In genomic region chr3:187259171-187259570, GRCh38 we compare ENCODE assay signal across 1 cellular context.
TF ChIP-seq lines count a peak whose summit lies in the region.

No MANE protein-coding gene starts in this region.

TF ChIP-seq in K562, 482 proteins besides CTCF, POLR2A, EP300 and RAD21:
- no peak for TF ChIP-seq NFIC (IDR thresholded peaks at IDR 0.05)
- no peak for TF ChIP-seq BMI1 (IDR thresholded peaks at IDR 0.05; ENCODE audit: low read length)
- TF ChIP-seq, protein P1, sequence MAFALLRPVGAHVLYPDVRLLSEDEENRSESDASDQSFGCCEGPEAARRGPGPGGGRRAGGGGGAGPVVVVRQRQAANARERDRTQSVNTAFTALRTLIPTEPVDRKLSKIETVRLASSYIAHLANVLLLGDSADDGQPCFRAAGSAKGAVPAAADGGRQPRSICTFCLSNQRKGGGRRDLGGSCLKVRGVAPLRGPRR (CRISPR knock-in tag; IDR thresholded peaks at IDR 0.05) = no peak
- TF ChIP-seq CREB5 (CRISPR knock-in tag; IDR thresholded peaks at IDR 0.05) = no peak
- TF ChIP-seq ZNF445 (CRISPR knock-in tag; IDR thresholded peaks at IDR 0.05; ENCODE audit: low read depth) = no peak
- TF ChIP-seq, protein P2, sequence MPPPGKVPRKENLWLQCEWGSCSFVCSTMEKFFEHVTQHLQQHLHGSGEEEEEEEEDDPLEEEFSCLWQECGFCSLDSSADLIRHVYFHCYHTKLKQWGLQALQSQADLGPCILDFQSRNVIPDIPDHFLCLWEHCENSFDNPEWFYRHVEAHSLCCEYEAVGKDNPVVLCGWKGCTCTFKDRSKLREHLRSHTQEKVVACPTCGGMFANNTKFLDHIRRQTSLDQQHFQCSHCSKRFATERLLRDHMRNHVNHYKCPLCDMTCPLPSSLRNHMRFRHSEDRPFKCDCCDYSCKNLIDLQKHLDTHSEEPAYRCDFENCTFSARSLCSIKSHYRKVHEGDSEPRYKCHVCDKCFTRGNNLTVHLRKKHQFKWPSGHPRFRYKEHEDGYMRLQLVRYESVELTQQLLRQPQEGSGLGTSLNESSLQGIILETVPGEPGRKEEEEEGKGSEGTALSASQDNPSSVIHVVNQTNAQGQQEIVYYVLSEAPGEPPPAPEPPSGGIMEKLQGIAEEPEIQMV (tag; conservative IDR thresholded peaks at IDR 0.05; ENCODE audit: low read depth) = no peak
- TF ChIP-seq STAT5A (IDR thresholded peaks at IDR 0.05; ENCODE audit: borderline replicate concordance, low read length) = no peak
- no peak for TF ChIP-seq KDM4B (IDR thresholded peaks at IDR 0.05; ENCODE audit: borderline replicate concordance in 2 of 2, low read depth in 1 of 2)
- no peak for TF ChIP-seq ZFP91 (CRISPR knock-in tag; IDR thresholded peaks at IDR 0.05)
- no peak for TF ChIP-seq ZBTB49 (CRISPR knock-in tag; IDR thresholded peaks at IDR 0.05; ENCODE audit: borderline replicate concordance)
- TF ChIP-seq TGIF2 (CRISPR knock-in tag; IDR thresholded peaks at IDR 0.05) = no peak
- no peak for TF ChIP-seq PTBP1 (IDR thresholded peaks at IDR 0.05; ENCODE audit: low read depth, low read length)
- TF ChIP-seq ZBTB12 (CRISPR knock-in tag; IDR thresholded peaks at IDR 0.05) = no peak
- TF ChIP-seq BACH1 (tag; IDR thresholded peaks at IDR 0.05) = no peak
- TF ChIP-seq MAFK (IDR thresholded peaks at IDR 0.05; ENCODE audit: low read length) = no peak
- no peak for TF ChIP-seq NFRKB (IDR thresholded peaks at IDR 0.05; ENCODE audit: low read depth)
- TF ChIP-seq ZNF354B (CRISPR knock-in tag; IDR thresholded peaks at IDR 0.05) = no peak
- TF ChIP-seq ZC3H11A (IDR thresholded peaks at IDR 0.05; ENCODE audit: low read depth, low read length) = no peak
